Comparison of ENCODE assay signal across 22 cellular contexts in genomic region chr14:81536125-81536771, GRCh38. TPM values are rescaled to one million over a fixed set of nuclear protein-coding genes. Genes with fewer than 3 reads are reported as not detected.
DNase-seq lines count a peak whose midpoint lies in the region; ATAC-seq and TF ChIP-seq lines count a peak whose summit lies in the region.
"Had no signal": no experiment of that assay in that cellular context is flagged by ENCODE, and none has a peak within 500 bp of the region (broad histone marks: within the 10 kb centered on the region; RNA-seq: fewer than 3 reads in every experiment).

No MANE protein-coding gene starts in this region.

- no peak overlapping the region for H3K4me2 ChIP-seq in trophoblast cell (ENCODE audit: low read length)

- H2BK12ac ChIP-seq in trophoblast cell (ENCODE audit: low read length) = no peak overlapping the region

- ATAC-seq in heart right ventricle (no peak), Right ventricle myocardium inferior (no peak), body of pancreas (peak; percentile 57), aorta (ENCODE audit: low FRiP score) (no peak)
- ATAC-seq: activated naive CD4-positive, alpha-beta T cell treated with anti-CD3 and anti-CD28 coated beads, Interleukin-2, amount 50 U/mL, for 72 hours; Panc1 had no signal

- H3K27me3 ChIP-seq in heart right ventricle (peaks cover 0 to 11% (median 0%) of the 10 kb centered on the region in 7 donors), body of pancreas (no peaks in the 10 kb centered on the region), trophoblast cell (ENCODE audit: insufficient read depth, low read length) (no peaks in the 10 kb centered on the region), aorta (ENCODE audit: control insufficient read depth in 1 of 2, insufficient read depth in 2 of 2, low read length in 1 of 2) (no peaks in the 10 kb centered on the region), spleen (replicated peaks in 1 of 7) (peaks cover 0 to 16% (median 7%) of the 10 kb centered on the region in 7 donors), SJCRH30 (no peaks in the 10 kb centered on the region)
- H3K27me3 ChIP-seq: colonic mucosa had no signal

- TF ChIP-seq CTCF in heart right ventricle (IDR thresholded peaks at IDR 0.05) = no peak
- no peak for TF ChIP-seq CTCF in body of pancreas (IDR thresholded peaks at IDR 0.05)
- TF ChIP-seq CTCF in spleen (IDR thresholded peaks at IDR 0.05 in 8 of 11, conservative IDR thresholded peaks at IDR 0.05 in 3 of 11) = no peak

- WGBS in heart right ventricle, 2 donors = 32 to 37% methylated on average over 4 of the region's 4 CpGs
- WGBS in body of pancreas, 2 donors = 7 to 11% methylated on average over 4 of the region's 4 CpGs
- WGBS in trophoblast cell (ENCODE audit: extremely low coverage, insufficient coverage, insufficient read length) = no CpG with 5 or more reads among the region's 4 CpGs
- WGBS in aorta, 2 donors = 6 to 8% methylated on average over 4 of the region's 4 CpGs
- WGBS in spleen, 5 donors = 56 to 75% (median 66%) methylated on average over 4 of the region's 4 CpGs

- no peak overlapping the region for H4K12ac ChIP-seq in trophoblast cell (ENCODE audit: low read depth, low read length)

- H3K9ac ChIP-seq in trophoblast cell (ENCODE audit: low read length) = no peak overlapping the region

- intact Hi-C loops in heart right ventricle (cut with DNase I) = no loop called here
- intact Hi-C loops in Right ventricle myocardium inferior (cut with DNase I) = no loop called here
- intact Hi-C loops in body of pancreas (cut with DNase I) = no loop called here
- intact Hi-C loops in aorta (cut with DNase I) = no loop called here
- intact Hi-C loops in spleen (cut with DNase I; ENCODE audit: low total_unique reads) = no loop called here

- no peak overlapping the region for H4K91ac ChIP-seq in trophoblast cell (ENCODE audit: low read depth, low read length)

- peak in 1 of 2 donors; percentile 74 for DNase-seq in heart right ventricle
- DNase-seq in Right ventricle myocardium inferior (ENCODE audit: missing footprints) = no peak
- DNase-seq in body of pancreas = peak; percentile 52 to 90 (median 70)
- DNase-seq in trophoblast cell = peak; percentile 18 to 50
- DNase-seq in aorta = no peak
- no peak for DNase-seq in spleen
- no peak for DNase-seq in NCI-H446 (lab: John Stamatoyannopoulos, UW)
- DNase-seq in SJCRH30 = no peak
- DNase-seq: activated CD4-positive, alpha-beta T cell treated with anti-CD3 and anti-CD28 coated beads for 1 hour; colonic mucosa; DMS 273 treated with DMSO at 0.1 percent for 48 hours; foreskin fibroblast; GF-D8; H9; NCI-H2171 treated with DMSO at 0.1 percent for 48 hours; NCI-H748 treated with DMSO at 0.1 percent for 48 hours; stimulated activated naive CD4-positive, alpha-beta T cell; T-helper 9 cell had no signal

- H3K36me3 ChIP-seq in heart right ventricle (peaks cover 0 to 6% (median 0%) of the 10 kb centered on the region in 9 donors), body of pancreas (replicated peaks in 1 of 2; ENCODE audit: insufficient read depth in 1 of 2, low read depth in 2 of 2) (no peaks in the 10 kb centered on the region), trophoblast cell (ENCODE audit: control insufficient read depth in 1 of 2, insufficient read depth in 2 of 2, low read length in 2 of 2) (no peaks in the 10 kb centered on the region), aorta (ENCODE audit: control insufficient read depth in 1 of 2, insufficient read depth in 2 of 2, low read length in 1 of 2) (no peaks in the 10 kb centered on the region), spleen (peaks cover 0 to 10% (median 0%) of the 10 kb centered on the region in 6 donors), SJCRH30 (no peaks in the 10 kb centered on the region)
- H3K36me3 ChIP-seq: colonic mucosa had no signal

- no peak overlapping the region for H2BK120ac ChIP-seq in trophoblast cell (ENCODE audit: insufficient read depth, low read length, poor library complexity)

- peaks cover 5% of the 10 kb centered on the region for H3K79me1 ChIP-seq in trophoblast cell (ENCODE audit: low read length)

- H3K27ac ChIP-seq in heart right ventricle = peak overlapping the region in 8 of 10 donors; percentile 13 to 80 (median 60)
- H3K27ac ChIP-seq in body of pancreas = peak overlapping the region; percentile 80 to 91 (median 84)
- no peak overlapping the region for H3K27ac ChIP-seq in trophoblast cell (ENCODE audit: low read depth, low read length)
- peak overlapping the region; percentile 7 to 29 for H3K27ac ChIP-seq in aorta (ENCODE audit: low read depth in 1 of 2, low read length in 2 of 2)
- peak overlapping the region in 3 of 8 donors; percentile 55 to 90 (median 89) for H3K27ac ChIP-seq in spleen
- no peak overlapping the region for H3K27ac ChIP-seq in SJCRH30
- H3K27ac ChIP-seq: C4-2B, colonic mucosa, SK-N-MC had no signal

- peak in 2 of 3 donors; percentile 19 to 26 for TF ChIP-seq POLR2A in body of pancreas (IDR thresholded peaks at IDR 0.05)
- no peak for TF ChIP-seq POLR2A in spleen (IDR thresholded peaks at IDR 0.05)

- no peak overlapping the region for H3K18ac ChIP-seq in trophoblast cell (ENCODE audit: low read length)

- H3K4me3 ChIP-seq in heart right ventricle (no peak overlapping the region), body of pancreas (no peak overlapping the region), trophoblast cell (ENCODE audit: low read depth, low read length) (no peak overlapping the region), aorta (ENCODE audit: low read length in 2 of 2) (no peak overlapping the region), spleen (no peak overlapping the region), SJCRH30 (no peak overlapping the region)
- H3K4me3 ChIP-seq: colonic mucosa, SK-N-MC had no signal

- H3K4me1 ChIP-seq in heart right ventricle (peaks cover 0 to 55% (median 40%) of the 10 kb centered on the region in 9 donors), body of pancreas (peaks cover 58% of the 10 kb centered on the region), trophoblast cell (ENCODE audit: control insufficient read depth in 1 of 2, insufficient read depth in 2 of 2, low read length in 2 of 2) (no peaks in the 10 kb centered on the region), aorta (ENCODE audit: control insufficient read depth in 1 of 2, insufficient read depth in 2 of 2, low read length in 2 of 2) (peaks cover 0 to 2% of the 10 kb centered on the region in 2 donors), spleen (peaks cover 18 to 41% (median 37%) of the 10 kb centered on the region in 6 donors), SJCRH30 (peaks cover 4% of the 10 kb centered on the region; the same call in 1 of the 2 replicates)

- H3K9me3 ChIP-seq in heart right ventricle (peaks cover 0 to 9% (median 0%) of the 10 kb centered on the region in 11 donors), body of pancreas (no peaks in the 10 kb centered on the region), trophoblast cell (ENCODE audit: insufficient read depth, low read depth, low read length) (peaks cover 3% of the 10 kb centered on the region), aorta (ENCODE audit: control insufficient read depth, low read length) (no peaks in the 10 kb centered on the region), spleen (peaks cover 0 to 12% (median 0%) of the 10 kb centered on the region in 8 donors), SJCRH30 (replicated peaks) (no peaks in the 10 kb centered on the region)
- H3K9me3 ChIP-seq: colonic mucosa had no signal

- H3K4ac ChIP-seq in trophoblast cell (ENCODE audit: low read depth, low read length) = no peak overlapping the region

- no peak overlapping the region for H2AFZ ChIP-seq in trophoblast cell (ENCODE audit: insufficient read depth, low read length, poor library complexity)

- no peak overlapping the region for H3K23ac ChIP-seq in trophoblast cell (ENCODE audit: low read length)

- peaks cover 8% of the 10 kb centered on the region for H3K79me2 ChIP-seq in trophoblast cell (ENCODE audit: control insufficient read depth, insufficient read depth, low read length, poor library complexity)

- H4K8ac ChIP-seq in trophoblast cell (ENCODE audit: low read depth, low read length) = no peak overlapping the region

- no peak overlapping the region for H2AK5ac ChIP-seq in trophoblast cell (ENCODE audit: low read length)

- H3K14ac ChIP-seq in trophoblast cell (ENCODE audit: low read length) = no peak overlapping the region

- H2BK5ac ChIP-seq in trophoblast cell (ENCODE audit: low read depth, low read length, poor library complexity) = no peak overlapping the region

RNA-seq across cellular contexts. Expression of gene SEL1L, which starts 2.6 kb away (rescaled TPM):
- total RNA-seq in heart right ventricle = 10 to 100 TPM; 47.6 to 87.7 (median 58.3) TPM
- 10 to 100 TPM; 10.6 to 20.9 TPM for polyA plus RNA-seq in heart right ventricle
- total RNA-seq in Right ventricle myocardium inferior = 54.9 TPM
- 100 to 1,000 TPM; 183 to 268 TPM for total RNA-seq in body of pancreas
- polyA plus RNA-seq in trophoblast cell (2013) = 30.1 and 30.5 TPM in 2 replicates
- total RNA-seq in aorta = 100 to 1,000 TPM; 118 to 119 TPM
- 10 to 100 TPM; 13.1 to 21.7 TPM for polyA plus RNA-seq in aorta
- total RNA-seq in spleen = 100 to 1,000 TPM in 2 of 7 donors, 10 to 100 TPM in 5; 65.3 to 118 (median 95.1) TPM
- 1 to 10 TPM; 7.1 to 9.6 (median 7.7) TPM for polyA plus RNA-seq in spleen
- total RNA-seq in SJCRH30 (2014; rRNA removed; shearing (Covaris generic)) = 26.2 and 26.7 TPM in 2 replicates

Comparison
In these comparisons a context has a peak if more than half of its experiments do, and no peak if none do; other contexts are left out.
1. DNase-seq: peak in body of pancreas (4 of 4) and trophoblast cell (2 of 2); none in Right ventricle myocardium inferior (single experiment), aorta (0 of 2), spleen (single experiment), NCI-H446 (0 of 2) and SJCRH30 (0 of 2).
2. H3K27ac ChIP-seq: peak in heart right ventricle (8 of 10), body of pancreas (4 of 4) and aorta (2 of 2); none in trophoblast cell (single experiment) and SJCRH30 (single experiment).
3. POLR2A ChIP-seq: peak in body of pancreas (2 of 3); none in spleen (0 of 3).